ENCODE assay signal across 16 cellular contexts in genomic region chr7:79141252-79141651, GRCh38.
DNase-seq lines count a peak whose midpoint lies in the region; ATAC-seq and TF ChIP-seq lines count a peak whose summit lies in the region.
"Had no signal": no experiment of that assay in that cellular context is flagged by ENCODE, and none has a peak within 500 bp of the region (broad histone marks: within the 10 kb centered on the region; RNA-seq: fewer than 3 reads in every experiment).

No MANE protein-coding gene starts in this region.

- no peak overlapping the region for H3K4me3 ChIP-seq in right atrium auricular region
- no peak overlapping the region for H3K4me3 ChIP-seq in right cardiac atrium (ENCODE audit: low read length)
- H3K4me3 ChIP-seq: A549; BLaER1 treated with 17β-estradiol and CSF1 and Interleukin-3, amounts not matched to agents 10 nM and 100 nM had no signal

- H3K36me3 ChIP-seq in right atrium auricular region: no peaks in the 10 kb centered on the region
- H3K36me3 ChIP-seq: BLaER1 treated with 17β-estradiol and CSF1 and Interleukin-3, amounts not matched to agents 10 nM and 100 nM had no signal

- WGBS in right cardiac atrium: 60% methylated on average over 1 of the region's 1 CpG

- peak; percentile 69 for ATAC-seq in Right ventricle myocardium superior (ENCODE audit: poor library complexity)
- ATAC-seq in left ventricle myocardium superior: peak; percentile 63
- ATAC-seq in right cardiac atrium: no peak
- ATAC-seq: A549; CD8-positive, alpha-beta T cell had no signal

- no peak for DNase-seq in Right ventricle myocardium superior
- no peak for DNase-seq in right atrium auricular region (ENCODE audit: low spot score)
- no peak for DNase-seq in left ventricle myocardium superior
- no peak for DNase-seq in right cardiac atrium
- DNase-seq in NCI-H2171 treated with DMSO at 0.1 percent for 48 hours (lab: John Stamatoyannopoulos, UW): no peak
- DNase-seq: AML-193; Caco-2; Calu3; CD4-positive, alpha-beta T cell; CD8-positive, alpha-beta T cell; DMS79 treated with DMSO at 0.1 percent for 48 hours; GF-D8 had no signal

- H3K4me1 ChIP-seq in right atrium auricular region (peaks cover 0 to 5% of the 10 kb centered on the region in 2 donors), right cardiac atrium (ENCODE audit: control insufficient read depth, insufficient read depth, low read length) (peaks cover 2% of the 10 kb centered on the region)
- H3K4me1 ChIP-seq: A549, Caco-2 had no signal

- intact Hi-C loops in Right ventricle myocardium superior (cut with DNase I): no loop called here
- intact Hi-C loops in left ventricle myocardium superior (cut with micrococcal nuclease): no loop called here
- intact Hi-C loops in right cardiac atrium (cut with DNase I): no loop called here

- H3K27ac ChIP-seq in right atrium auricular region (no peak overlapping the region), right cardiac atrium (ENCODE audit: low read length) (no peak overlapping the region)
- H3K27ac ChIP-seq: 22Rv1; A549; BLaER1 treated with 17β-estradiol and CSF1 and Interleukin-3, amounts not matched to agents 10 nM and 100 nM; C4-2B had no signal

- H3K9me3 ChIP-seq in right atrium auricular region: no peaks in the 10 kb centered on the region
- no peaks in the 10 kb centered on the region for H3K9me3 ChIP-seq in right cardiac atrium (ENCODE audit: control insufficient read depth, low read length)
- H3K9me3 ChIP-seq: A549 had no signal

- H3K27me3 ChIP-seq in right atrium auricular region: no peaks in the 10 kb centered on the region
- no peaks in the 10 kb centered on the region for H3K27me3 ChIP-seq in right cardiac atrium (ENCODE audit: control insufficient read depth, insufficient read depth)
- H3K27me3 ChIP-seq: BLaER1 treated with 17β-estradiol and CSF1 and Interleukin-3, amounts not matched to agents 10 nM and 100 nM had no signal

- no peak for TF ChIP-seq CTCF in right atrium auricular region (IDR thresholded peaks at IDR 0.05)

Comparison
In these comparisons a context has a peak if more than half of its experiments do, and no peak if none do; other contexts are left out.
1. ATAC-seq: peak in Right ventricle myocardium superior (single experiment) and left ventricle myocardium superior (single experiment); none in right cardiac atrium (0 of 2).